3 cellular contexts compared by ENCODE assay signal in genomic region chr9:88973281-88974045, GRCh38.
TF ChIP-seq lines count a peak whose summit lies in the region.

No MANE protein-coding gene starts in this region.

TF ChIP-seq in SK-N-SH, 30 proteins besides CTCF, POLR2A, EP300 and RAD21:
- TF ChIP-seq TEAD4 (IDR thresholded peaks at IDR 0.05; ENCODE audit: borderline replicate concordance, insufficient read depth): no peak
- no peak for TF ChIP-seq JUND (IDR thresholded peaks at IDR 0.05)
- no peak for TF ChIP-seq NRF1 (IDR thresholded peaks at IDR 0.05; ENCODE audit: low read depth, low read length)
- TF ChIP-seq FOXM1 (IDR thresholded peaks at IDR 0.05; ENCODE audit: low read depth): no peak
- TF ChIP-seq RCOR1 (IDR thresholded peaks at IDR 0.05; ENCODE audit: low read length): no peak
- no peak for TF ChIP-seq SMC3 (IDR thresholded peaks at IDR 0.05; ENCODE audit: low read depth, low read length)
- no peak for TF ChIP-seq RFX5 (IDR thresholded peaks at IDR 0.05; ENCODE audit: low read length)
- TF ChIP-seq RXRA (IDR thresholded peaks at IDR 0.05; ENCODE audit: borderline replicate concordance, low read depth): no peak
- TF ChIP-seq YY1 (IDR thresholded peaks at IDR 0.05; ENCODE audit: low read depth): no peak
- no peak for TF ChIP-seq GATA2 (CRISPR knock-in tag; IDR thresholded peaks at IDR 0.05)
- TF ChIP-seq, protein P1, sequence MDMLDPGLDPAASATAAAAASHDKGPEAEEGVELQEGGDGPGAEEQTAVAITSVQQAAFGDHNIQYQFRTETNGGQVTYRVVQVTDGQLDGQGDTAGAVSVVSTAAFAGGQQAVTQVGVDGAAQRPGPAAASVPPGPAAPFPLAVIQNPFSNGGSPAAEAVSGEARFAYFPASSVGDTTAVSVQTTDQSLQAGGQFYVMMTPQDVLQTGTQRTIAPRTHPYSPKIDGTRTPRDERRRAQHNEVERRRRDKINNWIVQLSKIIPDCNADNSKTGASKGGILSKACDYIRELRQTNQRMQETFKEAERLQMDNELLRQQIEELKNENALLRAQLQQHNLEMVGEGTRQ (IDR thresholded peaks at IDR 0.05; ENCODE audit: borderline replicate concordance, low read depth, low read length): no peak
- TF ChIP-seq FOSL2 (IDR thresholded peaks at IDR 0.05; ENCODE audit: borderline replicate concordance, low read depth): no peak
- TF ChIP-seq TAF1 (IDR thresholded peaks at IDR 0.05; ENCODE audit: borderline replicate concordance, low read depth, low read length): no peak
- TF ChIP-seq, protein P2, sequence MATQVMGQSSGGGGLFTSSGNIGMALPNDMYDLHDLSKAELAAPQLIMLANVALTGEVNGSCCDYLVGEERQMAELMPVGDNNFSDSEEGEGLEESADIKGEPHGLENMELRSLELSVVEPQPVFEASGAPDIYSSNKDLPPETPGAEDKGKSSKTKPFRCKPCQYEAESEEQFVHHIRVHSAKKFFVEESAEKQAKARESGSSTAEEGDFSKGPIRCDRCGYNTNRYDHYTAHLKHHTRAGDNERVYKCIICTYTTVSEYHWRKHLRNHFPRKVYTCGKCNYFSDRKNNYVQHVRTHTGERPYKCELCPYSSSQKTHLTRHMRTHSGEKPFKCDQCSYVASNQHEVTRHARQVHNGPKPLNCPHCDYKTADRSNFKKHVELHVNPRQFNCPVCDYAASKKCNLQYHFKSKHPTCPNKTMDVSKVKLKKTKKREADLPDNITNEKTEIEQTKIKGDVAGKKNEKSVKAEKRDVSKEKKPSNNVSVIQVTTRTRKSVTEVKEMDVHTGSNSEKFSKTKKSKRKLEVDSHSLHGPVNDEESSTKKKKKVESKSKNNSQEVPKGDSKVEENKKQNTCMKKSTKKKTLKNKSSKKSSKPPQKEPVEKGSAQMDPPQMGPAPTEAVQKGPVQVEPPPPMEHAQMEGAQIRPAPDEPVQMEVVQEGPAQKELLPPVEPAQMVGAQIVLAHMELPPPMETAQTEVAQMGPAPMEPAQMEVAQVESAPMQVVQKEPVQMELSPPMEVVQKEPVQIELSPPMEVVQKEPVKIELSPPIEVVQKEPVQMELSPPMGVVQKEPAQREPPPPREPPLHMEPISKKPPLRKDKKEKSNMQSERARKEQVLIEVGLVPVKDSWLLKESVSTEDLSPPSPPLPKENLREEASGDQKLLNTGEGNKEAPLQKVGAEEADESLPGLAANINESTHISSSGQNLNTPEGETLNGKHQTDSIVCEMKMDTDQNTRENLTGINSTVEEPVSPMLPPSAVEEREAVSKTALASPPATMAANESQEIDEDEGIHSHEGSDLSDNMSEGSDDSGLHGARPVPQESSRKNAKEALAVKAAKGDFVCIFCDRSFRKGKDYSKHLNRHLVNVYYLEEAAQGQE (IDR thresholded peaks at IDR 0.05; ENCODE audit: low read depth, low read length): no peak
- TF ChIP-seq, protein P3, sequence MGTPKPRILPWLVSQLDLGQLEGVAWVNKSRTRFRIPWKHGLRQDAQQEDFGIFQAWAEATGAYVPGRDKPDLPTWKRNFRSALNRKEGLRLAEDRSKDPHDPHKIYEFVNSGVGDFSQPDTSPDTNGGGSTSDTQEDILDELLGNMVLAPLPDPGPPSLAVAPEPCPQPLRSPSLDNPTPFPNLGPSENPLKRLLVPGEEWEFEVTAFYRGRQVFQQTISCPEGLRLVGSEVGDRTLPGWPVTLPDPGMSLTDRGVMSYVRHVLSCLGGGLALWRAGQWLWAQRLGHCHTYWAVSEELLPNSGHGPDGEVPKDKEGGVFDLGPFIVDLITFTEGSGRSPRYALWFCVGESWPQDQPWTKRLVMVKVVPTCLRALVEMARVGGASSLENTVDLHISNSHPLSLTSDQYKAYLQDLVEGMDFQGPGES (IDR thresholded peaks at IDR 0.05; ENCODE audit: low read depth, low read length): no peak

TF ChIP-seq in SK-N-SH treated with all-trans-retinoic acid at 6 μM for 48 hours, 23 proteins besides CTCF, POLR2A, EP300 and RAD21 (continues in another document):
- TF ChIP-seq BACH2 (CRISPR knock-in tag; IDR thresholded peaks at IDR 0.05; ENCODE audit: borderline replicate concordance) (no peak), SNAI2 (CRISPR knock-in tag; IDR thresholded peaks at IDR 0.05) (no peak), POU6F1 (CRISPR knock-in tag; IDR thresholded peaks at IDR 0.05; ENCODE audit: borderline replicate concordance, low read depth) (no peak), ZFP30 (CRISPR knock-in tag; IDR thresholded peaks at IDR 0.05) (no peak), GLIS3 (CRISPR knock-in tag; IDR thresholded peaks at IDR 0.05) (no peak), CSDC2 (CRISPR knock-in tag; IDR thresholded peaks at IDR 0.05) (no peak), ZNF8 (CRISPR knock-in tag; IDR thresholded peaks at IDR 0.05) (no peak), RARB (CRISPR knock-in tag; IDR thresholded peaks at IDR 0.05) (no peak), TOX (CRISPR knock-in tag; IDR thresholded peaks at IDR 0.05; ENCODE audit: borderline replicate concordance) (no peak), ZC3H10 (CRISPR knock-in tag; IDR thresholded peaks at IDR 0.05) (no peak), OSR1 (CRISPR knock-in tag; IDR thresholded peaks at IDR 0.05) (no peak)
- TF ChIP-seq, protein P4, sequence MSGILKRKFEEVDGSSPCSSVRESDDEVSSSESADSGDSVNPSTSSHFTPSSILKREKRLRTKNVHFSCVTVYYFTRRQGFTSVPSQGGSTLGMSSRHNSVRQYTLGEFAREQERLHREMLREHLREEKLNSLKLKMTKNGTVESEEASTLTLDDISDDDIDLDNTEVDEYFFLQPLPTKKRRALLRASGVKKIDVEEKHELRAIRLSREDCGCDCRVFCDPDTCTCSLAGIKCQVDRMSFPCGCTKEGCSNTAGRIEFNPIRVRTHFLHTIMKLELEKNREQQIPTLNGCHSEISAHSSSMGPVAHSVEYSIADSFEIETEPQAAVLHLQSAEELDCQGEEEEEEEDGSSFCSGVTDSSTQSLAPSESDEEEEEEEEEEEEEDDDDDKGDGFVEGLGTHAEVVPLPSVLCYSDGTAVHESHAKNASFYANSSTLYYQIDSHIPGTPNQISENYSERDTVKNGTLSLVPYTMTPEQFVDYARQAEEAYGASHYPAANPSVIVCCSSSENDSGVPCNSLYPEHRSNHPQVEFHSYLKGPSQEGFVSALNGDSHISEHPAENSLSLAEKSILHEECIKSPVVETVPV (CRISPR knock-in tag; IDR thresholded peaks at IDR 0.05): no peak
- TF ChIP-seq, protein P5, sequence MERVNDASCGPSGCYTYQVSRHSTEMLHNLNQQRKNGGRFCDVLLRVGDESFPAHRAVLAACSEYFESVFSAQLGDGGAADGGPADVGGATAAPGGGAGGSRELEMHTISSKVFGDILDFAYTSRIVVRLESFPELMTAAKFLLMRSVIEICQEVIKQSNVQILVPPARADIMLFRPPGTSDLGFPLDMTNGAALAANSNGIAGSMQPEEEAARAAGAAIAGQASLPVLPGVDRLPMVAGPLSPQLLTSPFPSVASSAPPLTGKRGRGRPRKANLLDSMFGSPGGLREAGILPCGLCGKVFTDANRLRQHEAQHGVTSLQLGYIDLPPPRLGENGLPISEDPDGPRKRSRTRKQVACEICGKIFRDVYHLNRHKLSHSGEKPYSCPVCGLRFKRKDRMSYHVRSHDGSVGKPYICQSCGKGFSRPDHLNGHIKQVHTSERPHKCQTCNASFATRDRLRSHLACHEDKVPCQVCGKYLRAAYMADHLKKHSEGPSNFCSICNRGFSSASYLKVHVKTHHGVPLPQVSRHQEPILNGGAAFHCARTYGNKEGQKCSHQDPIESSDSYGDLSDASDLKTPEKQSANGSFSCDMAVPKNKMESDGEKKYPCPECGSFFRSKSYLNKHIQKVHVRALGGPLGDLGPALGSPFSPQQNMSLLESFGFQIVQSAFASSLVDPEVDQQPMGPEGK (CRISPR knock-in tag; IDR thresholded peaks at IDR 0.05; ENCODE audit: borderline replicate concordance): no peak

TF ChIP-seq in IMR-90, 13 proteins besides CTCF, POLR2A, EP300 and RAD21:
- TF ChIP-seq, protein P1 (IDR thresholded peaks at IDR 0.05; ENCODE audit: low read depth, low read length): no peak
- TF ChIP-seq MXI1 (IDR thresholded peaks at IDR 0.05; ENCODE audit: borderline replicate concordance, low read depth, low read length) (no peak), MAZ (IDR thresholded peaks at IDR 0.05; ENCODE audit: borderline replicate concordance, low read depth, low read length) (no peak), BHLHE40 (IDR thresholded peaks at IDR 0.05; ENCODE audit: low read depth, low read length) (no peak), FOS (IDR thresholded peaks at IDR 0.05; ENCODE audit: low read depth, low read length) (no peak), NFE2L2 (IDR thresholded peaks at IDR 0.05; ENCODE audit: low read depth, low read length) (no peak), CHD1 (IDR thresholded peaks at IDR 0.05; ENCODE audit: low read depth, low read length) (no peak), CEBPB (IDR thresholded peaks at IDR 0.05; ENCODE audit: low read depth, low read length) (no peak), SMC3 (IDR thresholded peaks at IDR 0.05; ENCODE audit: low read depth, low read length) (no peak), RFX5 (IDR thresholded peaks at IDR 0.05; ENCODE audit: low read depth, low read length) (no peak)
- TF ChIP-seq, protein P6, sequence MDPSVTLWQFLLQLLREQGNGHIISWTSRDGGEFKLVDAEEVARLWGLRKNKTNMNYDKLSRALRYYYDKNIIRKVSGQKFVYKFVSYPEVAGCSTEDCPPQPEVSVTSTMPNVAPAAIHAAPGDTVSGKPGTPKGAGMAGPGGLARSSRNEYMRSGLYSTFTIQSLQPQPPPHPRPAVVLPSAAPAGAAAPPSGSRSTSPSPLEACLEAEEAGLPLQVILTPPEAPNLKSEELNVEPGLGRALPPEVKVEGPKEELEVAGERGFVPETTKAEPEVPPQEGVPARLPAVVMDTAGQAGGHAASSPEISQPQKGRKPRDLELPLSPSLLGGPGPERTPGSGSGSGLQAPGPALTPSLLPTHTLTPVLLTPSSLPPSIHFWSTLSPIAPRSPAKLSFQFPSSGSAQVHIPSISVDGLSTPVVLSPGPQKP (IDR thresholded peaks at IDR 0.05; ENCODE audit: borderline replicate concordance, low read depth, low read length): no peak
